ENCODE assay signal across 1 cellular context in the genomic region with DNA sequence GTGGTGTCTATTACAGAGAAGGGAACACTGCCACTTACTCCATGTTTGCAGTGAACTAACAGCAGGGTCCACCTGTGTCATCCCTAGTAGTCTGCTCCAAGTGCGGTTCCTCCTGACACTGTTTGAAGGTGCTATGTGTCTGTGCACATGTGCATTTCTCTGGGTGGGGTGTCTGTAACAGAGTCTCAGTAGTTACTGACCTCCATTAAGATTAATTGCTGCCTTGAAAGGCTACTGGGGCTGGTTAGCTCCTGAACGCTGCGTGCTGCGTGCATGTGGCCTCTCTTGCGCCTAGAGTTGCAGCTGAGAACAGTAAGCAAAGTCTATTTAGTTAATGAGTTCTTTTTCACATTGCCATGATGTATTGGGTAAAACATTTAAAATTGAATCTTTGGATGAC.
TF ChIP-seq lines count a peak whose summit lies in the region.

No MANE protein-coding gene starts in this region.

TF ChIP-seq in K562, 482 proteins besides CTCF, POLR2A, EP300 and RAD21:
- no peak for TF ChIP-seq ETS1 (conservative IDR thresholded peaks at IDR 0.05; ENCODE audit: control insufficient read depth, low read depth, low read length)
TF ChIP-seq in K562: peak in this region for 0.
